Comparison of ENCODE assay signal across 22 cellular contexts in genomic region chr13:88022826-88023225, GRCh38.
"Had no signal": no experiment of that assay in that cellular context is flagged by ENCODE, and none has a peak within 500 bp of the region (broad histone marks: within the 10 kb centered on the region; RNA-seq: fewer than 3 reads in every experiment).

No MANE protein-coding gene starts in this region.

- H3K27ac ChIP-seq: coronary artery, left lung, right atrium auricular region, transverse colon, vagina had no signal

- H3K4me3 ChIP-seq: coronary artery, left lung, right atrium auricular region, smooth muscle cell, transverse colon, vagina had no signal

- H3K4me1 Mint-ChIP-seq: activated CD4-positive, alpha-beta T cell treated with anti-CD3 and anti-CD28 coated beads, Interleukin-2, amount 10 ng/mL, durations not matched to agents 7 days and 5 days; memory B cell; naive thymus-derived CD8-positive, alpha-beta T cell had no signal

- H3K4me3 Mint-ChIP-seq: activated CD4-positive, alpha-beta T cell treated with anti-CD3 and anti-CD28 coated beads, Interleukin-2, amount 10 ng/mL, durations not matched to agents 7 days and 5 days; activated T-cell treated with anti-CD3 and anti-CD28 coated beads, Interleukin-2, amount 50 U/mL, for 72 hours; memory B cell; naive thymus-derived CD8-positive, alpha-beta T cell had no signal

- H3K36me3 ChIP-seq: left lung, right atrium auricular region, transverse colon, vagina had no signal

- H3K27ac Mint-ChIP-seq: activated CD4-positive, alpha-beta T cell treated with anti-CD3 and anti-CD28 coated beads, Interleukin-2, amount 10 ng/mL, durations not matched to agents 7 days and 5 days; activated naive CD4-positive, alpha-beta T cell treated with anti-CD3 and anti-CD28 coated beads, Interleukin-2, amount 50 U/mL, for 72 hours; activated T-cell treated with anti-CD3 and anti-CD28 coated beads, Interleukin-2, amount 50 U/mL, for 72 hours; memory B cell; naive thymus-derived CD8-positive, alpha-beta T cell had no signal

- H3K9me3 ChIP-seq: right atrium auricular region, transverse colon, vagina had no signal

- H3K36me3 Mint-ChIP-seq: memory B cell had no signal

- H3K27me3 Mint-ChIP-seq: activated CD4-positive, alpha-beta T cell treated with anti-CD3 and anti-CD28 coated beads, Interleukin-2, amount 10 ng/mL, durations not matched to agents 7 days and 5 days; memory B cell; naive thymus-derived CD8-positive, alpha-beta T cell had no signal

- DNase-seq: activated CD4-positive, alpha-beta T cell treated with anti-CD3 and anti-CD28 coated beads, Interleukin-2, amount 10 ng/mL, durations not matched to agents 7 days and 5 days; activated CD8-positive, alpha-beta memory T cell treated with anti-CD3 and anti-CD28 coated beads, Interleukin-2, amount 50 U/mL, for 48 hours; activated gamma-delta T cell; activated T-cell treated with anti-CD3 and anti-CD28 coated beads, Interleukin-2, amount 50 U/mL, for 72 hours; amniotic stem cell; central memory CD4-positive, alpha-beta T cell; effector CD8-positive, alpha-beta T cell; kidney; left lung; naive thymus-derived CD8-positive, alpha-beta T cell; occipital lobe; stimulated activated CD4-positive, alpha-beta T cell treated with anti-CD3 and anti-CD28 coated beads, Interleukin-4, amount 100 ng/mL, for 4 hours; stimulated activated CD8-positive, alpha-beta memory T cell treated with anti-CD3 and anti-CD28 coated beads, Interleukin-4, amount 100 ng/mL, for 48 hours; stimulated activated naive CD4-positive, alpha-beta T cell treated with Interleukin-2 at 50 U/mL for 16 hours; substantia nigra; transverse colon had no signal
